Comparison of ENCODE assay signal across 16 cellular contexts in the genomic region with DNA sequence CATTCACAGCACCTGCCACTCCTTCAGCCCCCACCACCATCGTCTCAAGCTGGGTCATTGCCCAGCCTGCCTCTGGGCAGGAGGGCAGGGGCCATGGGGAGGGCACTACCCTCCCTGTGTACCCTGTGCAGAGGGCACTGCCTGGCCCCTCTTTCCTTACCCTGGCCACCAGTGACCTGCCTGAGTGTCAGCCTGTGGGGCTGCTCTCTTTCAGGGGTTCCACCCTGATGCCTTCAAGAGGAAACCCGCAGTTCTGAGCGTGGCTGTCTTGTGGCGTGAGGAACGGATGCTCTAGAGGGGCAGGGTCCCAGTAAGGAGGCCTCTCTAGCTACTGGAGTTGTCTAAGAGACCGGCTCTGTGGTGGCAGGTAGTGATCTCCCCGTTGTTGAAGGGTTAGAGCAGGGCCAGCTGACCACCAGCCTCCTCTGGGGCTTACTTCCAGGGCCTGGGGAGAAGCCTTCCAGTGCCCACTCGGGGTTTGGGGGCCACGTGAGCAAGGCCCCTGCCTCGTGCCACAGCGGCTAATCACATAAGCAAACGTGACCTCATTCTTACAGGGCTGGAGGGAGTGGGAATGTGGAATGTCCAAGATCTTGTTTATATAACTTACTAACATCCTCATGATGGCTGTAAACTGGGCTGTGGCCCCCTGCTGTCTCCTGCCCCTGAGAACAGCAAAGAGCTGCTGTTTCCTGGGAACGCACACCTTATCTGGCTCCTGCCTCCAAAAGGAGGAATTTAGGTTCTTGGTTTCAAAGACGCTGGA. TPM values are rescaled to one million over a fixed set of nuclear protein-coding genes. Genes with fewer than 3 reads are reported as not detected.
DNase-seq lines count a peak whose midpoint lies in the region; ATAC-seq, FAIRE-seq and TF ChIP-seq lines count a peak whose summit lies in the region.
"Had no signal": no experiment of that assay in that cellular context is flagged by ENCODE, and none has a peak within 500 bp of the region (broad histone marks: within the 10 kb centered on the region; RNA-seq: fewer than 3 reads in every experiment).

No MANE protein-coding gene starts in this region.

- DNase-seq in RPMI7951 (ENCODE audit: low read depth) (peak; percentile 62), endothelial cell of umbilical vein (ENCODE audit: low read depth, low spot score) (peak; percentile 25), naive B cell (no peak), sciatic nerve (ENCODE audit: low spot score) (no peak), RPMI8226 (no peak)
- no peak for DNase-seq in activated CD4-positive, alpha-beta T cell treated with anti-CD3 and anti-CD28 coated beads, Interleukin-2, amount 10 ng/mL, durations not matched to agents 24 days and 14 days
- DNase-seq: activated T-cell treated with anti-CD3 and anti-CD28 coated beads, Interleukin-2, amount 50 U/mL, for 48 hours; WERI-Rb-1 had no signal

- CTCF ChIA-PET in endothelial cell of umbilical vein (lab: Charles Lee) = interaction anchor here (0.8 to 1.9 kb wide), 4 partner anchors 9 to 386 kb away, joined by 3 to 11 read pairs (median 6); no protein-coding TSS in a partner anchor

- no peaks in the 10 kb centered on the region for H3K9me3 Mint-ChIP-seq in naive B cell
- no peaks in the 10 kb centered on the region for H3K9me3 Mint-ChIP-seq in activated CD4-positive, alpha-beta T cell treated with anti-CD3 and anti-CD28 coated beads, Interleukin-2, amount 10 ng/mL, durations not matched to agents 24 days and 14 days
- H3K9me3 Mint-ChIP-seq: CD8-positive, alpha-beta memory T cell; GM23338; nephron had no signal

- H3K4me1 ChIP-seq in BLaER1 treated with 17β-estradiol and CSF1 and Interleukin-3, amounts not matched to agents 10 nM and 100 nM = peaks cover 64 to 100% (median 98%) of the 10 kb centered on the region in 10 experiments
- peaks cover 22% of the 10 kb centered on the region for H3K4me1 ChIP-seq in endothelial cell of umbilical vein (ENCODE audit: control insufficient read depth, extremely low read depth, insufficient read depth, low read length)

- H3K9ac ChIP-seq in BLaER1 treated with 17β-estradiol and CSF1 and Interleukin-3, amounts not matched to agents 10 nM and 100 nM = peak overlapping the region in 8 of 11 experiments; percentile 38 to 76 (median 69); a peak in 16 of 22 replicates
- no peak overlapping the region for H3K9ac ChIP-seq in endothelial cell of umbilical vein (replicated peaks; ENCODE audit: extremely low read depth, insufficient read depth, low read length)
- H3K9ac ChIP-seq: KMS-11 had no signal

- H3K79me2 ChIP-seq in endothelial cell of umbilical vein (ENCODE audit: control insufficient read depth, insufficient read depth, low read length) = no peaks in the 10 kb centered on the region

- H3K27me3 Mint-ChIP-seq in naive B cell = peaks cover 0 to 4% (median 0%) of the 10 kb centered on the region in 3 donors
- peaks cover 6% of the 10 kb centered on the region for H3K27me3 Mint-ChIP-seq in activated CD4-positive, alpha-beta T cell treated with anti-CD3 and anti-CD28 coated beads, Interleukin-2, amount 10 ng/mL, durations not matched to agents 24 days and 14 days
- H3K27me3 Mint-ChIP-seq: brain had no signal

- intact Hi-C loops in endothelial cell of umbilical vein (cut with micrococcal nuclease) (no loop called here), sciatic nerve (cut with DNase I) (no loop called here)
- intact Hi-C loops in activated CD4-positive, alpha-beta T cell treated with anti-CD3 and anti-CD28 coated beads, Interleukin-2, amount 10 ng/mL, durations not matched to agents 24 days and 14 days (cut with micrococcal nuclease) = no loop called here

- H3K27ac ChIP-seq in BLaER1 treated with 17β-estradiol and CSF1 and Interleukin-3, amounts not matched to agents 10 nM and 100 nM = peak overlapping the region in 9 of 11 experiments; percentile 5 to 85 (median 74); a peak in 17 of 22 replicates
- H3K27ac ChIP-seq in endothelial cell of umbilical vein (ENCODE audit: insufficient read depth, low read depth, low read length) = peak overlapping the region; percentile 27
- H3K27ac ChIP-seq: epithelial cell of prostate, KMS-11, WERI-Rb-1 had no signal

- peak overlapping the region; percentile 47 to 96 (median 85) for H3K4me2 ChIP-seq in BLaER1 treated with 17β-estradiol and CSF1 and Interleukin-3, amounts not matched to agents 10 nM and 100 nM
- H3K4me2 ChIP-seq in endothelial cell of umbilical vein (ENCODE audit: insufficient read depth, low read length) = no peak overlapping the region
- H3K4me2 ChIP-seq: GM23338, KMS-11 had no signal

- no peak overlapping the region for H3K4me3 Mint-ChIP-seq in naive B cell
- no peak overlapping the region for H3K4me3 Mint-ChIP-seq in activated CD4-positive, alpha-beta T cell treated with anti-CD3 and anti-CD28 coated beads, Interleukin-2, amount 10 ng/mL, durations not matched to agents 24 days and 14 days
- H3K4me3 Mint-ChIP-seq: brain; CD8-positive, alpha-beta memory T cell; GM23338; nephron had no signal

- H3K9me1 ChIP-seq in endothelial cell of umbilical vein (replicated peaks; ENCODE audit: control insufficient read depth, extremely low read depth, insufficient read depth, low read length) = no peaks in the 10 kb centered on the region

- no peak for TF ChIP-seq CTCF in endothelial cell of umbilical vein (IDR thresholded peaks at IDR 0.05; ENCODE audit: extremely low read depth in 1 of 2, insufficient read depth in 1 of 2, low read depth in 1 of 2, low read length in 2 of 2)

- H3K36me3 Mint-ChIP-seq in naive B cell = no peaks in the 10 kb centered on the region
- no peaks in the 10 kb centered on the region for H3K36me3 Mint-ChIP-seq in activated CD4-positive, alpha-beta T cell treated with anti-CD3 and anti-CD28 coated beads, Interleukin-2, amount 10 ng/mL, durations not matched to agents 24 days and 14 days (ENCODE audit: low read depth)
- H3K36me3 Mint-ChIP-seq: CD8-positive, alpha-beta memory T cell had no signal

- no peaks in the 10 kb centered on the region for H3K36me3 ChIP-seq in BLaER1 treated with 17β-estradiol and CSF1 and Interleukin-3, amounts not matched to agents 10 nM and 100 nM
- H3K36me3 ChIP-seq in endothelial cell of umbilical vein (ENCODE audit: control insufficient read depth in 2 of 2, extremely low read depth in 1 of 2, insufficient read depth in 2 of 2, low read length in 2 of 2) = no peaks in the 10 kb centered on the region
- H3K36me3 ChIP-seq: WERI-Rb-1 had no signal

- TF ChIP-seq POLR2A in endothelial cell of umbilical vein (IDR thresholded peaks at IDR 0.05; ENCODE audit: low read depth, low read length) = no peak

- POLR2A ChIA-PET in endothelial cell of umbilical vein (lab: Charles Lee) = no interaction called here

- BruUV-seq in endothelial cell of umbilical vein (replicated peaks; lab: Mats Ljungman, UMichigan) = no TSS peak

- peak overlapping the region; percentile 2 for H2AFZ ChIP-seq in endothelial cell of umbilical vein (ENCODE audit: low read depth, low read length)
- H2AFZ ChIP-seq: GM23338 had no signal

- dilution Hi-C loops in endothelial cell of umbilical vein (cut with MboI; ENCODE audit: extremely low pct_ligation_motif_present, low sequenced_read_pairs) = no loop called here

- no peaks in the 10 kb centered on the region for H3K9me3 ChIP-seq in BLaER1 treated with 17β-estradiol and CSF1 and Interleukin-3, amounts not matched to agents 10 nM and 100 nM (replicated peaks in 1 of 11)
- H3K9me3 ChIP-seq in endothelial cell of umbilical vein (replicated peaks; ENCODE audit: control insufficient read depth, insufficient read depth, low read length) = no peaks in the 10 kb centered on the region

- H3K27me3 ChIP-seq in BLaER1 treated with 17β-estradiol and CSF1 and Interleukin-3, amounts not matched to agents 10 nM and 100 nM = 0 out of 22 replicates have a peak, but pooled peaks cover 0 to 3% (median 0%) of the 10 kb centered on the region in 11 experiments
- no peaks in the 10 kb centered on the region for H3K27me3 ChIP-seq in endothelial cell of umbilical vein (ENCODE audit: control insufficient read depth in 2 of 2, insufficient read depth in 2 of 2, low read length in 2 of 2)

- H3K4me1 Mint-ChIP-seq in naive B cell = peaks cover 37 to 48% (median 41%) of the 10 kb centered on the region in 3 donors
- H3K4me1 Mint-ChIP-seq in activated CD4-positive, alpha-beta T cell treated with anti-CD3 and anti-CD28 coated beads, Interleukin-2, amount 10 ng/mL, durations not matched to agents 24 days and 14 days = peaks cover 2% of the 10 kb centered on the region

- peak overlapping the region in 1 of 6 donors; percentile 79 for H3K27ac Mint-ChIP-seq in naive B cell
- no peak overlapping the region for H3K27ac Mint-ChIP-seq in activated CD4-positive, alpha-beta T cell treated with anti-CD3 and anti-CD28 coated beads, Interleukin-2, amount 10 ng/mL, durations not matched to agents 24 days and 14 days
- H3K27ac Mint-ChIP-seq: GM23338, nephron had no signal

- peak; percentile 67 for FAIRE-seq in endothelial cell of umbilical vein (lab: Jason Lieb, UNC)

- ATAC-seq in naive B cell (ENCODE audit: low read depth in 2 of 2) (peak; percentile 35 to 43), sciatic nerve (no peak), GM18520 (IDR thresholded peaks at IDR 0.05; ENCODE audit: unreplicated experiment) (no peak)

- H3K4me3 ChIP-seq in BLaER1 treated with 17β-estradiol and CSF1 and Interleukin-3, amounts not matched to agents 10 nM and 100 nM = peak overlapping the region in 3 of 10 experiments; percentile 3 to 25 (median 20); a peak in 3 of 20 replicates
- H3K4me3 ChIP-seq in endothelial cell of umbilical vein (replicated peaks in 1 of 3; ENCODE audit: insufficient read depth in 1 of 3, low read depth in 1 of 3, low read length in 3 of 3) = no peak overlapping the region
- H3K4me3 ChIP-seq: GM23338 had no signal

- H4K20me1 ChIP-seq in BLaER1 treated with 17β-estradiol and CSF1 and Interleukin-3, amounts not matched to agents 10 nM and 100 nM = no peaks in the 10 kb centered on the region
- H4K20me1 ChIP-seq in endothelial cell of umbilical vein (replicated peaks; ENCODE audit: control insufficient read depth, extremely low read depth, insufficient read depth, low read length) = no peaks in the 10 kb centered on the region

RNA-seq across cellular contexts. Expression of a gene that starts 31.4 kb away (rescaled TPM):
- total RNA-seq in RPMI7951 (2014; rRNA removed; shearing (Covaris generic)) = 223 TPM in 2 replicates
- total RNA-seq in endothelial cell of umbilical vein (230 and 231 TPM in 2 replicates), sciatic nerve (65.4 TPM)
- polyA plus RNA-seq in endothelial cell of umbilical vein (245 and 250 TPM in 2 replicates), naive B cell (ENCODE audit: low read depth in 6 of 6) (100 to 1,000 TPM; 102 to 147 (median 130) TPM)
- polyA plus RNA-seq in endothelial cell of umbilical vein (2011; cell fraction: cytosol; rRNA removed) = 258 and 279 TPM in 2 replicates
- polyA plus RNA-seq in endothelial cell of umbilical vein (2011; cell fraction: nucleus; rRNA removed) = 243 and 264 TPM in 2 replicates
- polyA plus RNA-seq in endothelial cell of umbilical vein (2012) = 200 and 205 TPM in 2 replicates
- 334 and 340 TPM in 2 replicates for polyA minus RNA-seq in endothelial cell of umbilical vein
- polyA minus RNA-seq in endothelial cell of umbilical vein (2011; cell fraction: cytosol; rRNA and poly(A)+ RNA removed) = 118 TPM
- 181 and 183 TPM in 2 replicates for polyA minus RNA-seq in endothelial cell of umbilical vein (2011; cell fraction: nucleus; rRNA and poly(A)+ RNA removed)
- 128 and 131 TPM in 2 replicates for total RNA-seq in activated CD4-positive, alpha-beta T cell treated with anti-CD3 and anti-CD28 coated beads, Interleukin-2, amount 10 ng/mL, durations not matched to agents 24 days and 14 days

RNA-seq across cellular contexts. Expression of a gene that starts 59.6 kb away (rescaled TPM):
- not detected in 2 replicates for total RNA-seq in RPMI7951 (2014; rRNA removed; shearing (Covaris generic))
- total RNA-seq in endothelial cell of umbilical vein (not detected in 2 replicates), sciatic nerve (2.1 TPM)
- polyA plus RNA-seq in endothelial cell of umbilical vein (0.06 TPM in 1 of 2 replicates, not detected in the other), naive B cell (ENCODE audit: low read depth in 6 of 6) (1 to 10 TPM in 5 of 6 donors, not detected in 1; 1.8 to 4.9 (median 3.0) TPM)
- not detected in 2 replicates for polyA plus RNA-seq in endothelial cell of umbilical vein (2011; cell fraction: cytosol; rRNA removed)
- polyA plus RNA-seq in endothelial cell of umbilical vein (2011; cell fraction: nucleus; rRNA removed) = 0.49 and 35.3 TPM in 2 replicates
- polyA plus RNA-seq in endothelial cell of umbilical vein (2012) = not detected in 2 replicates
- not detected in 2 replicates for polyA minus RNA-seq in endothelial cell of umbilical vein
- not detected for polyA minus RNA-seq in endothelial cell of umbilical vein (2011; cell fraction: cytosol; rRNA and poly(A)+ RNA removed)
- 0.67 TPM in 1 of 2 replicates, not detected in the other for polyA minus RNA-seq in endothelial cell of umbilical vein (2011; cell fraction: nucleus; rRNA and poly(A)+ RNA removed)
- total RNA-seq in activated CD4-positive, alpha-beta T cell treated with anti-CD3 and anti-CD28 coated beads, Interleukin-2, amount 10 ng/mL, durations not matched to agents 24 days and 14 days = 0.43 and 1.3 TPM in 2 replicates
- total RNA-seq: GM23338 had no signal

Comparison
In these comparisons a context has a peak if more than half of its experiments do, and no peak if none do; other contexts are left out.
1. DNase-seq: peak in RPMI7951 (single experiment) and endothelial cell of umbilical vein (single experiment); none in naive B cell (single experiment), activated CD4-positive, alpha-beta T cell treated with anti-CD3 and anti-CD28 coated beads, Interleukin-2, amount 10 ng/mL, durations not matched to agents 24 days and 14 days (single experiment), sciatic nerve (single experiment) and RPMI8226 (single experiment).
2. ATAC-seq: peak in naive B cell (2 of 2); none in sciatic nerve (single experiment) and GM18520 (single experiment).